18 cellular contexts compared by ENCODE assay signal in genomic region chr5:59212596-59212995, GRCh38.
DNase-seq lines count a peak whose midpoint lies in the region; ATAC-seq and TF ChIP-seq lines count a peak whose summit lies in the region.
"Had no signal": no experiment of that assay in that cellular context is flagged by ENCODE, and none has a peak within 500 bp of the region (broad histone marks: within the 10 kb centered on the region; RNA-seq: fewer than 3 reads in every experiment).

No MANE protein-coding gene starts in this region.

- CTCF ChIA-PET in mammary epithelial cell (lab: Charles Lee; ENCODE audit: low non-redundant PET) = interaction anchor here (0.6 kb wide), 1 partner anchor 1130 kb away, joined by 4 read pairs; no protein-coding TSS in a partner anchor

- H4K20me1 ChIP-seq in mammary epithelial cell (ENCODE audit: insufficient read depth, low read length) = no peaks in the 10 kb centered on the region

- no peaks in the 10 kb centered on the region for H3K4me1 Mint-ChIP-seq in endodermal cell
- H3K4me1 Mint-ChIP-seq: GM23338, IgD-negative memory B cell had no signal

- TF ChIP-seq CTCF in mammary epithelial cell (conservative IDR thresholded peaks at IDR 0.05 in 1 of 2, IDR thresholded peaks at IDR 0.05 in 1 of 2; ENCODE audit: extremely low read depth in 1 of 2, insufficient read depth in 1 of 2, low read depth in 1 of 2, low read length in 2 of 2) (no peak), foreskin keratinocyte (conservative IDR thresholded peaks at IDR 0.05) (no peak), endodermal cell (conservative IDR thresholded peaks at IDR 0.05) (no peak)

- H3K79me2 ChIP-seq in mammary epithelial cell (ENCODE audit: insufficient read depth, low read length) = no peaks in the 10 kb centered on the region

- H3K4me3 ChIP-seq in mammary epithelial cell (replicated peaks in 1 of 3; ENCODE audit: insufficient read depth in 1 of 3, low read depth in 2 of 3, low read length in 3 of 3) (no peak overlapping the region), endodermal cell (ENCODE audit: low read length) (no peak overlapping the region)
- H3K4me3 ChIP-seq: GM23338 had no signal

- intact Hi-C loops in mammary epithelial cell (cut with micrococcal nuclease) = no loop called here

- H3K9me3 ChIP-seq in mammary epithelial cell (replicated peaks; ENCODE audit: insufficient read depth, low read length) (no peaks in the 10 kb centered on the region), endodermal cell (ENCODE audit: control insufficient read depth, low read length) (no peaks in the 10 kb centered on the region)

- no peak overlapping the region for H3K9ac ChIP-seq in mammary epithelial cell (ENCODE audit: insufficient read depth, low read length)
- no peak overlapping the region for H3K9ac ChIP-seq in endodermal cell (ENCODE audit: extremely low read depth, low read length, poor library complexity, severe bottlenecking)

- DNase-seq in M059J (ENCODE audit: low read depth) (peak; percentile 15), mammary epithelial cell (peak; percentile 37), foreskin keratinocyte (peak in 1 of 2 donors; percentile 38), SW480 (ENCODE audit: low spot score) (no peak), endodermal cell (no peak), NCI-H146 treated with DMSO at 0.1 percent for 48 hours (lab: John Stamatoyannopoulos, UW; ENCODE audit: unreplicated experiment) (no peak)
- DNase-seq: AML-193; CD4-positive, alpha-beta T cell; DMS153; DMS79; GDM1; HCEC 1CT; HFFc6 had no signal

- no peak overlapping the region for H3K4me2 ChIP-seq in mammary epithelial cell (ENCODE audit: insufficient read depth, low read depth, low read length)
- H3K4me2 ChIP-seq: GM23338 had no signal

- no TSS peak for BruUV-seq in mammary epithelial cell (replicated peaks; lab: Mats Ljungman, UMichigan)

- in situ Hi-C loops in mammary epithelial cell (cut with MboI; ENCODE audit: low sequenced_read_pairs in 2 of 2) = no loop called here

- peak; percentile 56 for ATAC-seq in foreskin keratinocyte
- no peak for ATAC-seq in HG03571 (IDR thresholded peaks at IDR 0.05; ENCODE audit: unreplicated experiment)
- ATAC-seq: GM23338, HepG2 had no signal

- H3K27ac ChIP-seq in mammary epithelial cell (ENCODE audit: insufficient read depth, low read depth, low read length) (no peak overlapping the region), foreskin keratinocyte (no peak overlapping the region), endodermal cell (ENCODE audit: low read depth, low read length) (no peak overlapping the region)
- H3K27ac ChIP-seq: C4-2B had no signal

- H3K9me3 Mint-ChIP-seq in endodermal cell = no peaks in the 10 kb centered on the region
- H3K9me3 Mint-ChIP-seq: CD4-positive, alpha-beta T cell; GM23338; HFFc6; IgD-negative memory B cell had no signal

- H3K36me3 ChIP-seq in mammary epithelial cell (ENCODE audit: insufficient read depth, low read length) (no peaks in the 10 kb centered on the region), endodermal cell (ENCODE audit: control insufficient read depth, insufficient read depth, low read length) (no peaks in the 10 kb centered on the region)

- H2AFZ ChIP-seq in mammary epithelial cell (ENCODE audit: low read depth, low read length) = no peak overlapping the region
- H2AFZ ChIP-seq: GM23338 had no signal

- no peak overlapping the region for H3K4me3 Mint-ChIP-seq in endodermal cell
- H3K4me3 Mint-ChIP-seq: CD4-positive, alpha-beta T cell; GM23338; HFFc6; IgD-negative memory B cell had no signal

- 100% methylated on average over 1 of the region's 1 CpG for WGBS in mammary epithelial cell (ENCODE audit: low coverage, missing lambda C conversion rate)
- WGBS in endodermal cell (ENCODE audit: insufficient coverage in 1 of 2, insufficient read length in 1 of 2), 2 experiments = 100% methylated on average over 1 of the region's 1 CpG; no CpG with 5 or more reads in 1 of the 2 experiments

- H3K27ac Mint-ChIP-seq in endodermal cell = no peak overlapping the region
- H3K27ac Mint-ChIP-seq: CD4-positive, alpha-beta T cell; GM23338; HFFc6; IgD-negative memory B cell had no signal

- dilution Hi-C loops in mammary epithelial cell (cut with HindIII; ENCODE audit: low sequenced_read_pairs) = no loop called here

- no peaks in the 10 kb centered on the region for H3K36me3 Mint-ChIP-seq in endodermal cell (ENCODE audit: low read depth)

- no peaks in the 10 kb centered on the region for H3K4me1 ChIP-seq in mammary epithelial cell (ENCODE audit: insufficient read depth, low read length)
- H3K4me1 ChIP-seq in foreskin keratinocyte = peaks cover 5% of the 10 kb centered on the region
- H3K4me1 ChIP-seq in endodermal cell (ENCODE audit: control insufficient read depth, insufficient read depth, low read length) = no peaks in the 10 kb centered on the region

- no peaks in the 10 kb centered on the region for H3K27me3 Mint-ChIP-seq in endodermal cell (ENCODE audit: insufficient read depth)
- H3K27me3 Mint-ChIP-seq: IgD-negative memory B cell had no signal

- no peaks in the 10 kb centered on the region for H3K27me3 ChIP-seq in mammary epithelial cell (ENCODE audit: insufficient read depth, low read length)
- H3K27me3 ChIP-seq in foreskin keratinocyte = no peaks in the 10 kb centered on the region
- no peaks in the 10 kb centered on the region for H3K27me3 ChIP-seq in endodermal cell (ENCODE audit: control insufficient read depth, insufficient read depth, low read length, poor library complexity, severe bottlenecking)

Comparison
In these comparisons a context has a peak if more than half of its experiments do, and no peak if none do; other contexts are left out.
1. DNase-seq: peak in M059J (single experiment) and mammary epithelial cell (single experiment); none in SW480 (single experiment), endodermal cell (single experiment) and NCI-H146 treated with DMSO at 0.1 percent for 48 hours (single experiment).